In genomic region chr6:31739639-31740396, GRCh38 we compare ENCODE assay signal across 8 cellular contexts. TPM values are rescaled to one million over a fixed set of nuclear protein-coding genes. Genes with fewer than 3 reads are reported as not detected.
A peak's percentile ranks its signal among the peaks of the same experiment; 100 is the strongest.
DNase-seq lines count a peak whose midpoint lies in the region; TF ChIP-seq lines count a peak whose summit lies in the region.

Gene MSH5 (plus strand): TSS chr6:31740005. CDS start chr6:31740467, 462 bp downstream.

- H3K4me3 ChIP-seq in SK-N-SH (ENCODE audit: low read depth in 2 of 2, low read length in 1 of 2) = peak within 1 kb of the TSS; percentile 77 to 83
- H3K4me3 ChIP-seq in testis = peak within 1 kb of the TSS; percentile 74 to 76

- H3K27me3 ChIP-seq in SK-N-SH (ENCODE audit: insufficient read depth) = no peaks in the 10 kb centered on the region
- no peaks in the 10 kb centered on the region for H3K27me3 ChIP-seq in testis

- peaks cover 17% of the 10 kb centered on the region for H3F3A ChIP-seq in SK-N-SH (replicated peaks; ENCODE audit: insufficient read depth)

- H4K20me1 ChIP-seq in SK-N-SH (ENCODE audit: insufficient read depth) = no peaks in the 10 kb centered on the region

- peak within 1 kb of the TSS; percentile 79 for H2AFZ ChIP-seq in SK-N-SH (ENCODE audit: low read depth)

- peak within 1 kb of the TSS; percentile 75 to 88 for H3K27ac ChIP-seq in SK-N-SH (ENCODE audit: low read depth in 2 of 2, low read length in 1 of 2)
- peak within 1 kb of the TSS; percentile 10 to 86 for H3K27ac ChIP-seq in testis

- CTCF ChIA-PET in HEK293T (lab: Yijun Ruan, JAX) = interaction anchor here (1.2 to 1.7 kb wide), 4 partner anchors 10 to 51 kb away, joined by 4 to 8 read pairs (median 4); partner anchors contain the start of genes ABHD16A and DDAH2
- CTCF ChIA-PET in SK-N-SH (lab: Yijun Ruan, JAX) = interaction anchor here (0.5 to 5.5 kb wide), 11 partner anchors 10 to 220 kb away, joined by 3 to 39 read pairs (median 6); partner anchors contain the start of genes C6orf47, DDAH2, LSM2 and LY6G5C

- POLR2A ChIA-PET in HEK293T (lab: Yijun Ruan, JAX) = interaction anchor here (0.7 to 6.3 kb wide), 30 partner anchors 7 to 456 kb away, joined by 3 to 57 read pairs (median 5); partner anchors contain the start of genes ABHD16A, ATP6V1G2, BAG6 and CSNK2B
- POLR2A ChIA-PET in SK-N-SH (lab: Yijun Ruan, JAX) = interaction anchor here (0.5 to 1.5 kb wide), 6 partner anchors 27 to 158 kb away, joined by 3 to 6 read pairs (median 4); partner anchors contain the start of genes BAG6 and EHMT2

- H3K9ac ChIP-seq in SK-N-SH = peak within 1 kb of the TSS; percentile 92

- no peaks in the 10 kb centered on the region for H3K9me3 ChIP-seq in SK-N-SH
- H3K9me3 ChIP-seq in testis = no peaks in the 10 kb centered on the region

- 2% methylated on average over 32 of the region's 58 CpGs for WGBS in SK-N-SH (ENCODE audit: low lambda C conversion rate)
- 0% methylated on average over 18 to 57 of the region's 58 CpGs for WGBS in testis, 2 donors

- TF ChIP-seq CTCF in SK-N-SH (IDR thresholded peaks at IDR 0.05) (no peak), testis (IDR thresholded peaks at IDR 0.05) (no peak)

- H3K4me2 ChIP-seq in SK-N-SH = peak within 1 kb of the TSS; percentile 99

- TF ChIP-seq RAD21 in SK-N-SH (IDR thresholded peaks at IDR 0.05; ENCODE audit: low read length) = no peak

- H3K4me1 ChIP-seq in SK-N-SH (ENCODE audit: control insufficient read depth in 1 of 2, insufficient read depth in 2 of 2, low read depth in 1 of 2, low read length in 1 of 2) (peaks cover 15 to 24% of the 10 kb centered on the region in 2 experiments; a peak in 3 of 4 replicates), testis (peaks cover 19% of the 10 kb centered on the region)

- DNase-seq in GM04503 (ENCODE audit: low read depth) = peak; percentile 94
- peak; percentile 99 for DNase-seq in HEK293T (ENCODE audit: extremely low spot score)
- DNase-seq in MV-4-11 (lab: John Stamatoyannopoulos, UW) = peak; percentile 99
- DNase-seq in SK-N-SH = peak; percentile 95
- DNase-seq in activated naive CD4-positive, alpha-beta T cell treated with anti-CD3 and anti-CD28 coated beads, Interleukin-2, amount 50 U/mL, for 16 hours = peak; percentile 95
- DNase-seq in glomerular endothelial cell (ENCODE audit: extremely low read depth, low read depth, low spot score) = peak; percentile 94
- peak; percentile 97 for DNase-seq in occipital lobe (lab: John Stamatoyannopoulos, UW)
- peak; percentile 99 for DNase-seq in testis

- no peak for TF ChIP-seq EP300 in SK-N-SH (IDR thresholded peaks at IDR 0.05; ENCODE audit: borderline replicate concordance in 1 of 2, low read depth in 1 of 2, low read length in 1 of 2)

- intact Hi-C loops in testis (cut with DNase I; ENCODE audit: low total_unique reads) = no loop called here

- peaks cover 38% of the 10 kb centered on the region for H3K79me2 ChIP-seq in SK-N-SH (ENCODE audit: insufficient read depth)

- H3K9me2 ChIP-seq in SK-N-SH = no peaks in the 10 kb centered on the region

- TF ChIP-seq POLR2A in testis (IDR thresholded peaks at IDR 0.05) = no peak

- H3K36me3 ChIP-seq in SK-N-SH (replicated peaks in 1 of 2; ENCODE audit: control insufficient read depth in 1 of 2, insufficient read depth in 2 of 2, low read length in 1 of 2) (peaks cover 6 to 7% of the 10 kb centered on the region in 2 experiments), testis (ENCODE audit: low read depth, missing control alignments) (no peaks in the 10 kb centered on the region)

TF ChIP-seq in HEK293T, 16 proteins besides CTCF, POLR2A, EP300 and RAD21:
- TF ChIP-seq L3MBTL2 (conservative IDR thresholded peaks at IDR 0.05) (peak; percentile 99), FOXM1 (IDR thresholded peaks at IDR 0.05; ENCODE audit: borderline replicate concordance) (no peak), PKNOX1 (IDR thresholded peaks at IDR 0.05) (peak; percentile 94)

TF ChIP-seq in SK-N-SH, 30 proteins besides CTCF, POLR2A, EP300 and RAD21 (continues in another document):
- TF ChIP-seq TCF12 (IDR thresholded peaks at IDR 0.05) = peak; percentile 1; the same call in 1 of the 2 replicates
- no peak for TF ChIP-seq YY1 (IDR thresholded peaks at IDR 0.05; ENCODE audit: low read depth)
- TF ChIP-seq RCOR1 (IDR thresholded peaks at IDR 0.05; ENCODE audit: low read length) = no peak
- TF ChIP-seq CHD2 (IDR thresholded peaks at IDR 0.05; ENCODE audit: low read length, partially characterized antibody) = peak; percentile 98
- TF ChIP-seq PBX3 (IDR thresholded peaks at IDR 0.05) = peak; percentile 62
- peak; percentile 94 for TF ChIP-seq MAX (IDR thresholded peaks at IDR 0.05; ENCODE audit: low read depth)
- TF ChIP-seq EZH2phosphoT487 (IDR thresholded peaks at IDR 0.05; ENCODE audit: borderline replicate concordance, low read depth) = no peak
- peak; percentile 98 for TF ChIP-seq MXI1 (IDR thresholded peaks at IDR 0.05; ENCODE audit: low read depth, low read length)
- no peak for TF ChIP-seq USF1 (IDR thresholded peaks at IDR 0.05; ENCODE audit: borderline replicate concordance, low read depth)
- peak; percentile 28; the same call in 1 of the 2 replicates for TF ChIP-seq ELF1 (IDR thresholded peaks at IDR 0.05)
- TF ChIP-seq ZBTB33 (IDR thresholded peaks at IDR 0.05; ENCODE audit: borderline replicate concordance, low read depth) = peak; percentile 85
- TF ChIP-seq FOSL2 (IDR thresholded peaks at IDR 0.05; ENCODE audit: borderline replicate concordance, low read depth) = no peak
- TF ChIP-seq TAF1 (IDR thresholded peaks at IDR 0.05; ENCODE audit: borderline replicate concordance, low read depth, low read length) = peak; percentile 86
- no peak for TF ChIP-seq GATA2 (CRISPR knock-in tag; IDR thresholded peaks at IDR 0.05)
- no peak for TF ChIP-seq NFIC (IDR thresholded peaks at IDR 0.05; ENCODE audit: borderline replicate concordance)
- TF ChIP-seq POLR2AphosphoS5 (IDR thresholded peaks at IDR 0.05; ENCODE audit: low read depth, low read length) = peak; percentile 73
- peak; percentile 84 for TF ChIP-seq RFX5 (IDR thresholded peaks at IDR 0.05; ENCODE audit: low read length)
- peak; percentile 52; the same call in 1 of the 2 replicates for TF ChIP-seq FOXM1 (IDR thresholded peaks at IDR 0.05; ENCODE audit: low read depth)
- no peak for TF ChIP-seq USF2 (IDR thresholded peaks at IDR 0.05; ENCODE audit: borderline replicate concordance, low read depth, low read length)
- TF ChIP-seq RXRA (IDR thresholded peaks at IDR 0.05; ENCODE audit: borderline replicate concordance, low read depth) = no peak
- TF ChIP-seq SIN3A (IDR thresholded peaks at IDR 0.05; ENCODE audit: borderline replicate concordance, low read depth, low read length) = 0 out of 2 replicates have a peak, but pooled peaks have one; percentile 34

RNA-seq across cellular contexts. Expression of gene MSH5, which starts in this region (rescaled TPM):
- polyA plus RNA-seq in SK-N-SH (2012; rRNA removed) = 16.0 and 19.5 TPM in 2 replicates
- 4.2 and 5.4 TPM in 2 replicates for polyA plus RNA-seq in SK-N-SH (2012; cell fraction: cytosol; rRNA removed)
- polyA plus RNA-seq in SK-N-SH (2012; cell fraction: nucleus; rRNA removed) = 143 and 155 TPM in 2 replicates
- 3.7 and 18.7 TPM in 2 replicates for total RNA-seq in glomerular endothelial cell
- total RNA-seq in occipital lobe = 4.2 TPM
- total RNA-seq in testis = 100 to 1,000 TPM in 1 of 2 donors, 10 to 100 TPM in 1; 77.6 to 135 TPM
- 36.2 TPM for polyA plus RNA-seq in testis (ENCODE audit: insufficient read depth, low read depth, low replicate concordance)

Comparison
In these comparisons a context has a peak if more than half of its experiments do, and no peak if none do; other contexts are left out.
1. Peak in every context shown above with its lines: DNase-seq, H3K4me3 ChIP-seq and H3K27ac ChIP-seq.